In genomic region chr5:150303070-150303595, GRCh38 we compare ENCODE assay signal across 1 cellular context.
TF ChIP-seq lines count a peak whose summit lies in the region.

No MANE protein-coding gene starts in this region.

TF ChIP-seq in IMR-90, 13 proteins besides CTCF, POLR2A, EP300 and RAD21:
- TF ChIP-seq USF2 (IDR thresholded peaks at IDR 0.05; ENCODE audit: low read depth, low read length): no peak
- TF ChIP-seq MAFK (IDR thresholded peaks at IDR 0.05; ENCODE audit: low read depth, low read length): no peak
- no peak for TF ChIP-seq MXI1 (IDR thresholded peaks at IDR 0.05; ENCODE audit: borderline replicate concordance, low read depth, low read length)
- no peak for TF ChIP-seq RCOR1 (IDR thresholded peaks at IDR 0.05; ENCODE audit: insufficient replicate concordance, low read length)
- no peak for TF ChIP-seq CHD1 (IDR thresholded peaks at IDR 0.05; ENCODE audit: low read depth, low read length)
